In genomic region chr6:2695464-2696095, GRCh38 we compare ENCODE assay signal across 9 cellular contexts. TPM values are rescaled to one million over a fixed set of nuclear protein-coding genes. Genes with fewer than 3 reads are reported as not detected.
A peak's percentile ranks its signal among the peaks of the same experiment; 100 is the strongest.
DNase-seq lines count a peak whose midpoint lies in the region; ATAC-seq and TF ChIP-seq lines count a peak whose summit lies in the region.
"Had no signal": no experiment of that assay in that cellular context is flagged by ENCODE, and none has a peak within 500 bp of the region (broad histone marks: within the 10 kb centered on the region; RNA-seq: fewer than 3 reads in every experiment).

No MANE protein-coding gene starts in this region.

- H3K27me3 Mint-ChIP-seq in activated T-cell treated with anti-CD3 and anti-CD28 coated beads, Interleukin-2, amount 50 U/mL, for 24 hours = peaks cover 10% of the 10 kb centered on the region

- H3K27ac ChIP-seq in Karpas-422 (ENCODE audit: low read length) (no peak overlapping the region), WERI-Rb-1 (no peak overlapping the region)

- TF ChIP-seq CTCF in WERI-Rb-1 (IDR thresholded peaks at IDR 0.05; ENCODE audit: low read depth, low read length) = peak; percentile 19; the same call in 1 of the 2 replicates

- H3K4me3 ChIP-seq in Karpas-422 (ENCODE audit: low read length) (no peak overlapping the region), WERI-Rb-1 (ENCODE audit: low read depth, low read length) (no peak overlapping the region)

- no peak overlapping the region for H3K4me3 Mint-ChIP-seq in activated T-cell treated with anti-CD3 and anti-CD28 coated beads, Interleukin-2, amount 50 U/mL, for 24 hours
- H3K4me3 Mint-ChIP-seq: activated naive CD8-positive, alpha-beta T cell treated with anti-CD3 and anti-CD28 coated beads, Interleukin-2, amount 10 ng/mL, durations not matched to agents 7 days and 5 days had no signal

- H3K4me1 Mint-ChIP-seq in activated T-cell treated with anti-CD3 and anti-CD28 coated beads, Interleukin-2, amount 50 U/mL, for 24 hours (ENCODE audit: low read depth) = no peaks in the 10 kb centered on the region
- H3K4me1 Mint-ChIP-seq: activated naive CD8-positive, alpha-beta T cell treated with anti-CD3 and anti-CD28 coated beads, Interleukin-2, amount 10 ng/mL, durations not matched to agents 7 days and 5 days had no signal

- no peaks in the 10 kb centered on the region for H3K79me2 ChIP-seq in Karpas-422 (ENCODE audit: low read length)

- H3K36me3 Mint-ChIP-seq in activated T-cell treated with anti-CD3 and anti-CD28 coated beads, Interleukin-2, amount 50 U/mL, for 24 hours (ENCODE audit: low read depth) = no peaks in the 10 kb centered on the region
- H3K36me3 Mint-ChIP-seq: activated naive CD8-positive, alpha-beta T cell treated with anti-CD3 and anti-CD28 coated beads, Interleukin-2, amount 10 ng/mL, durations not matched to agents 7 days and 5 days had no signal

- no peaks in the 10 kb centered on the region for H3K9me2 ChIP-seq in Karpas-422 (replicated peaks; ENCODE audit: insufficient read depth, low read length)

- H3K27me3 ChIP-seq in Karpas-422 (ENCODE audit: low read length) (no peaks in the 10 kb centered on the region), WERI-Rb-1 (ENCODE audit: insufficient read depth, low read depth, severe bottlenecking) (peaks cover 26% of the 10 kb centered on the region)

- no peaks in the 10 kb centered on the region for H3K9me3 ChIP-seq in Karpas-422 (ENCODE audit: low read length)
- no peaks in the 10 kb centered on the region for H3K9me3 ChIP-seq in WERI-Rb-1 (ENCODE audit: severe bottlenecking)

- no peaks in the 10 kb centered on the region for H3K9me3 Mint-ChIP-seq in activated T-cell treated with anti-CD3 and anti-CD28 coated beads, Interleukin-2, amount 50 U/mL, for 24 hours
- H3K9me3 Mint-ChIP-seq: activated naive CD8-positive, alpha-beta T cell treated with anti-CD3 and anti-CD28 coated beads, Interleukin-2, amount 10 ng/mL, durations not matched to agents 7 days and 5 days had no signal

- H3K36me3 ChIP-seq in Karpas-422 (ENCODE audit: insufficient read depth, low read length) (no peaks in the 10 kb centered on the region), WERI-Rb-1 (no peaks in the 10 kb centered on the region)

- no peaks in the 10 kb centered on the region for H4K20me1 ChIP-seq in Karpas-422 (ENCODE audit: insufficient read depth, low read depth, low read length)

- no peak overlapping the region for H3K27ac Mint-ChIP-seq in activated T-cell treated with anti-CD3 and anti-CD28 coated beads, Interleukin-2, amount 50 U/mL, for 24 hours
- H3K27ac Mint-ChIP-seq: activated naive CD8-positive, alpha-beta T cell treated with anti-CD3 and anti-CD28 coated beads, Interleukin-2, amount 10 ng/mL, durations not matched to agents 7 days and 5 days had no signal

- no peak for ATAC-seq in GM18909 (IDR thresholded peaks at IDR 0.05; ENCODE audit: poor library complexity, unreplicated experiment)
- ATAC-seq in HG02678 (IDR thresholded peaks at IDR 0.05; ENCODE audit: unreplicated experiment) = no peak

- H3K4me2 ChIP-seq in Karpas-422 (ENCODE audit: low read depth, low read length, poor library complexity, severe bottlenecking) = no peak overlapping the region

- no peak overlapping the region for H2AFZ ChIP-seq in Karpas-422 (ENCODE audit: low read length)

- DNase-seq in Caki2 (ENCODE audit: low read depth) = peak; percentile 31
- peak; percentile 70 for DNase-seq in Karpas-422
- no peak for DNase-seq in WERI-Rb-1
- DNase-seq in left kidney (ENCODE audit: low read depth, low spot score) = peak; percentile 47
- no peak for DNase-seq in putamen (ENCODE audit: low spot score)
- DNase-seq in activated T-cell treated with anti-CD3 and anti-CD28 coated beads, Interleukin-2, amount 50 U/mL, for 24 hours = no peak
- DNase-seq: activated naive CD8-positive, alpha-beta T cell treated with anti-CD3 and anti-CD28 coated beads, Interleukin-2, amount 10 ng/mL, durations not matched to agents 7 days and 5 days had no signal

- peaks cover 7% of the 10 kb centered on the region for H3K4me1 ChIP-seq in Karpas-422 (ENCODE audit: low read length)

- no peak overlapping the region for H3K9ac ChIP-seq in Karpas-422 (ENCODE audit: low read length)

- in situ Hi-C loops in Caki2 (cut with HindIII; ENCODE audit: low pct_unique_long_range_greater_than_20kb, low sequenced_read_pairs) = no loop called here

RNA-seq across cellular contexts. Expression of gene MYLK4, which starts 55.1 kb away (rescaled TPM):
- 0.57 and 1.2 TPM in 2 replicates for total RNA-seq in Caki2 (2014; rRNA removed; shearing (Covaris generic); ENCODE audit: low replicate concordance)
- total RNA-seq in Karpas-422 (2014; rRNA removed; shearing (Covaris generic); ENCODE audit: low replicate concordance) = 0.07 and 0.78 TPM in 2 replicates

Comparison
In these comparisons a context has a peak if more than half of its experiments do, and no peak if none do; other contexts are left out.
1. DNase-seq: peak in Caki2 (single experiment), Karpas-422 (single experiment) and left kidney (single experiment); none in WERI-Rb-1 (single experiment), putamen (single experiment) and activated T-cell treated with anti-CD3 and anti-CD28 coated beads, Interleukin-2, amount 50 U/mL, for 24 hours (single experiment).